ENCODE assay signal across 9 cellular contexts in the genomic region with DNA sequence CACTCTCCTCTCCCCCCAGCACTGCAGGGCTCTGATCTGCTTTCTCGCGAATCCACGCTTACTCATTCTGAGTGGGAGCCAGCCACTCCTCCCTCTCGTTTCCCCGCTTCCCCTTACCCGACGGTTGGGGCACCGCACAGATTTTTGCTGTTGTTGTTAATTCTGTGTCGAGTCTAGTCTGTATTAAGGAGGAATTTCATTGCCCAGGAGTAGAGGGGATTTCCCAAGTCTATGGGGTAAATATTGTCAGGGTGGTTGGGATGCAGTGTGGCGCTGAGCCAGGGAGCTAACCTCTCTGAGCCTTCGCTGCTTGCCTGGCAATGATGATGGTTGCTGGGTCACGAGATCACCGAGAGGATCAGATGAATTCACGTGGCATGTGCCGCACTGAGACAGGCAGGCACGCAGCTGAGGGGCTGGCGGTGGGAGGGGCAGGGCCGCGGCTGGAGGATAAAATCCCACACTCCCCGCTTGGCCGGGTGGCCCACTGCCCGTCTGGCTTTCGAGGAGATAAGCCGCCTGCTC. TPM values are rescaled to one million over a fixed set of nuclear protein-coding genes. Genes with fewer than 3 reads are reported as not detected.
DNase-seq lines count a peak whose midpoint lies in the region; ATAC-seq and TF ChIP-seq lines count a peak whose summit lies in the region.
"Had no signal": no experiment of that assay in that cellular context is flagged by ENCODE, and none has a peak within 500 bp of the region (broad histone marks: within the 10 kb centered on the region; RNA-seq: fewer than 3 reads in every experiment).

No MANE protein-coding gene starts in this region.

- DNase-seq in CD14-positive monocyte (ENCODE audit: low spot score) (peak; percentile 80), RWPE2 (ENCODE audit: low spot score) (no peak), fibroblast of mammary gland (ENCODE audit: low read depth) (peak; percentile 82), GM19238 (ENCODE audit: insufficient read length, low spot score) (no peak), NCI-H2196 (lab: John Stamatoyannopoulos, UW; ENCODE audit: unreplicated experiment) (no peak)
- DNase-seq: islet precursor cell had no signal

- no peaks in the 10 kb centered on the region for H3K9me3 Mint-ChIP-seq in CD14-positive monocyte

- TF ChIP-seq CTCF in CD14-positive monocyte (IDR thresholded peaks at IDR 0.05) (no peak), RWPE2 (IDR thresholded peaks at IDR 0.05; ENCODE audit: poor library complexity, severe bottlenecking) (no peak), fibroblast of mammary gland (conservative IDR thresholded peaks at IDR 0.05; ENCODE audit: control insufficient read depth, insufficient read depth, low read depth, low read length) (no peak)

- H3K36me3 Mint-ChIP-seq in CD14-positive monocyte = peaks cover 12 to 19% of the 10 kb centered on the region in 2 donors

- peak overlapping the region; percentile 75 to 91 (median 82) for H3K27ac Mint-ChIP-seq in CD14-positive monocyte

- peaks cover 39% of the 10 kb centered on the region for H3K4me1 ChIP-seq in RWPE2 (ENCODE audit: insufficient read depth, poor library complexity, severe bottlenecking)
- H3K4me1 ChIP-seq in rectal smooth muscle tissue (ENCODE audit: control insufficient read depth, insufficient read depth, low read length) = peaks cover 46% of the 10 kb centered on the region

- ATAC-seq in RWPE2 (ENCODE audit: low read depth) = no peak
- no peak for ATAC-seq in HG02885 (IDR thresholded peaks at IDR 0.05; ENCODE audit: poor library complexity, unreplicated experiment)
- no peak for ATAC-seq in HG03095 (IDR thresholded peaks at IDR 0.05; ENCODE audit: unreplicated experiment)

- H3K4me3 Mint-ChIP-seq in CD14-positive monocyte = peak overlapping the region in 1 of 2 donors; percentile 26

- H3K4me3 ChIP-seq in RWPE2 (ENCODE audit: severe bottlenecking) (no peak overlapping the region), fibroblast of mammary gland (ENCODE audit: control insufficient read depth, low read depth, low read length) (no peak overlapping the region), rectal smooth muscle tissue (ENCODE audit: low read length) (no peak overlapping the region)

- peak overlapping the region; percentile 10 for H3K9ac ChIP-seq in rectal smooth muscle tissue (ENCODE audit: low read length)

- peaks cover 0 to 1% (median 0%) of the 10 kb centered on the region in 3 donors for H3K27me3 Mint-ChIP-seq in CD14-positive monocyte (ENCODE audit: low read depth in 3 of 3)

- H3K4me1 Mint-ChIP-seq in CD14-positive monocyte = peaks cover 89% of the 10 kb centered on the region

- H3K27me3 ChIP-seq in RWPE2 (ENCODE audit: insufficient read depth, poor library complexity, severe bottlenecking) (no peaks in the 10 kb centered on the region), rectal smooth muscle tissue (ENCODE audit: control insufficient read depth, insufficient read depth, low read length) (no peaks in the 10 kb centered on the region)

- H3K9me3 ChIP-seq in RWPE2 (ENCODE audit: severe bottlenecking) = no peaks in the 10 kb centered on the region

- intact Hi-C loops in CD14-positive monocyte (cut with micrococcal nuclease) = loop anchor here (5.0 to 10.0 kb wide), 3 partner anchors 42 to 92 kb away; no protein-coding TSS in a partner anchor

- H3K27ac ChIP-seq in RWPE2 (ENCODE audit: poor library complexity, severe bottlenecking) = peak overlapping the region; percentile 53
- H3K27ac ChIP-seq in rectal smooth muscle tissue (ENCODE audit: low read depth, low read length) = peak overlapping the region; percentile 77

- H3K36me3 ChIP-seq in RWPE2 (ENCODE audit: low read depth) = peaks cover 14% of the 10 kb centered on the region; the same call in 1 of the 2 replicates
- no peaks in the 10 kb centered on the region for H3K36me3 ChIP-seq in rectal smooth muscle tissue (ENCODE audit: control insufficient read depth, insufficient read depth, low read length)

RNA-seq across cellular contexts. Expression of gene NCOR2, which starts 18.5 kb away (rescaled TPM):
- 1 to 10 TPM; 4.7 to 5.5 TPM for polyA plus RNA-seq in CD14-positive monocyte

Comparison
In these comparisons a context has a peak if more than half of its experiments do, and no peak if none do; other contexts are left out.
1. DNase-seq: peak in CD14-positive monocyte (single experiment) and fibroblast of mammary gland (single experiment); none in RWPE2 (single experiment), GM19238 (single experiment) and NCI-H2196 (single experiment).